Comparison of ENCODE assay signal across 8 cellular contexts in genomic region chr9:98057095-98057799, GRCh38. TPM values are rescaled to one million over a fixed set of nuclear protein-coding genes. Genes with fewer than 3 reads are reported as not detected.
DNase-seq lines count a peak whose midpoint lies in the region; ATAC-seq and TF ChIP-seq lines count a peak whose summit lies in the region.

No MANE protein-coding gene starts in this region.

- ATAC-seq in stimulated activated naive B cell treated with anti-CD40 and anti-IgM and Interleukin-4, amounts not matched to agents 10 μg/mL and 1 μg/mL and 100 μg/mL, for 72 hours (replicated peaks), result peak in 1 of 2 donors; percentile 45
- ATAC-seq in HG02884 (IDR thresholded peaks at IDR 0.05; ENCODE audit: unreplicated experiment) (no peak), GM19455 (IDR thresholded peaks at IDR 0.05; ENCODE audit: unreplicated experiment) (no peak)

- H3K36me3 Mint-ChIP-seq in stimulated activated naive B cell treated with anti-CD40 and anti-IgM and Interleukin-4, amounts not matched to agents 10 μg/mL and 1 μg/mL and 100 μg/mL, for 72 hours, result peaks cover 19 to 24% of the 10 kb centered on the region in 2 donors

- H4K20me1 ChIP-seq in Karpas-422 (ENCODE audit: insufficient read depth, low read depth, low read length), result peaks cover 13% of the 10 kb centered on the region; the same call in 1 of the 2 replicates

- 4 to 6% (median 5%) methylated on average over 16 to 17 of the region's 17 CpGs for WGBS in adipose tissue, 3 donors

- H3K4me1 ChIP-seq in Karpas-422 (ENCODE audit: low read length) (peaks cover 37% of the 10 kb centered on the region), iPS-20b (ENCODE audit: insufficient read depth, low read length) (no peaks in the 10 kb centered on the region)

- H3K27ac ChIP-seq in Karpas-422 (ENCODE audit: low read length) (peak overlapping the region; percentile 56), adipose tissue (ENCODE audit: low read depth, low read length) (peak overlapping the region; percentile 90), iPS-20b (ENCODE audit: low read length) (no peak overlapping the region)

- peaks cover 47% of the 10 kb centered on the region for H3K79me2 ChIP-seq in Karpas-422 (ENCODE audit: low read length)

- H3K36me3 ChIP-seq in GM06990 (ENCODE audit: control insufficient read depth, insufficient read depth, low read length), result peaks cover 9% of the 10 kb centered on the region
- H3K36me3 ChIP-seq in Karpas-422 (ENCODE audit: insufficient read depth, low read length), result peaks cover 4% of the 10 kb centered on the region; the same call in 1 of the 2 replicates
- H3K36me3 ChIP-seq in iPS-20b (ENCODE audit: insufficient read depth, low read depth, low read length), result peaks cover 13% of the 10 kb centered on the region; the same call in 1 of the 2 replicates

- no peak for DNase-seq in GM06990 (ENCODE audit: extremely low read depth, insufficient read length)
- peak; percentile 56 for DNase-seq in Karpas-422
- DNase-seq in stimulated activated naive B cell treated with anti-CD40 and anti-IgM and Interleukin-4, amounts not matched to agents 10 μg/mL and 1 μg/mL and 100 μg/mL, for 72 hours, result no peak
- DNase-seq in COR-L47 (lab: John Stamatoyannopoulos, UW), result no peak

- H3K9me2 ChIP-seq in Karpas-422 (replicated peaks; ENCODE audit: insufficient read depth, low read length), result no peaks in the 10 kb centered on the region

- H3K4me3 Mint-ChIP-seq in stimulated activated naive B cell treated with anti-CD40 and anti-IgM and Interleukin-4, amounts not matched to agents 10 μg/mL and 1 μg/mL and 100 μg/mL, for 72 hours, result peak overlapping the region; percentile 94 to 99

- no peak overlapping the region for H2AFZ ChIP-seq in Karpas-422 (ENCODE audit: low read length)

- peaks cover 18 to 33% of the 10 kb centered on the region in 2 donors for H3K4me1 Mint-ChIP-seq in stimulated activated naive B cell treated with anti-CD40 and anti-IgM and Interleukin-4, amounts not matched to agents 10 μg/mL and 1 μg/mL and 100 μg/mL, for 72 hours

- peaks cover 4 to 6% of the 10 kb centered on the region in 2 donors for H3K9me3 Mint-ChIP-seq in stimulated activated naive B cell treated with anti-CD40 and anti-IgM and Interleukin-4, amounts not matched to agents 10 μg/mL and 1 μg/mL and 100 μg/mL, for 72 hours

- H3K27me3 Mint-ChIP-seq in stimulated activated naive B cell treated with anti-CD40 and anti-IgM and Interleukin-4, amounts not matched to agents 10 μg/mL and 1 μg/mL and 100 μg/mL, for 72 hours, result no peaks in the 10 kb centered on the region

- H3K27me3 ChIP-seq in GM06990 (replicated peaks; ENCODE audit: control insufficient read depth, insufficient read depth, low read length), result no peaks in the 10 kb centered on the region
- no peaks in the 10 kb centered on the region for H3K27me3 ChIP-seq in Karpas-422 (ENCODE audit: low read length)
- H3K27me3 ChIP-seq in iPS-20b (ENCODE audit: insufficient read depth, low read length), result peaks cover 4% of the 10 kb centered on the region; the same call in 1 of the 2 replicates

- H3K4me2 ChIP-seq in Karpas-422 (ENCODE audit: low read depth, low read length, poor library complexity, severe bottlenecking), result peak overlapping the region; percentile 82

- H3K4me3 ChIP-seq in GM06990 (replicated peaks; ENCODE audit: low read depth, low read length), result peak overlapping the region; percentile 86
- peak overlapping the region; percentile 97 for H3K4me3 ChIP-seq in Karpas-422 (ENCODE audit: low read length)
- H3K4me3 ChIP-seq in iPS-20b (ENCODE audit: low read length), result peak overlapping the region; percentile 86

- H3K9me3 ChIP-seq in Karpas-422 (ENCODE audit: low read length), result no peaks in the 10 kb centered on the region
- no peaks in the 10 kb centered on the region for H3K9me3 ChIP-seq in iPS-20b (ENCODE audit: insufficient read depth, low read depth, low read length)

- peak overlapping the region; percentile 97 for H3K27ac Mint-ChIP-seq in stimulated activated naive B cell treated with anti-CD40 and anti-IgM and Interleukin-4, amounts not matched to agents 10 μg/mL and 1 μg/mL and 100 μg/mL, for 72 hours

- no peak for TF ChIP-seq CTCF in GM06990 (IDR thresholded peaks at IDR 0.05; ENCODE audit: insufficient read depth, low read length, poor library complexity, severe bottlenecking)

- peak overlapping the region; percentile 90 for H3K9ac ChIP-seq in Karpas-422 (ENCODE audit: low read length)
- peak overlapping the region; percentile 59; the same call in 1 of the 2 replicates for H3K9ac ChIP-seq in iPS-20b (ENCODE audit: low read depth, low read length)

RNA-seq across cellular contexts. Expression of gene NANS, which starts 0.7 kb away (rescaled TPM):
- total RNA-seq in Karpas-422 (2014; rRNA removed; shearing (Covaris generic); ENCODE audit: low replicate concordance), result 77.9 and 135 TPM in 2 replicates
- polyA plus RNA-seq in adipose tissue, result 10 to 100 TPM; 44.3 to 48.5 (median 45.6) TPM
